8 cellular contexts compared by ENCODE assay signal in genomic region chr1:109283748-109284600, GRCh38. TPM values are rescaled to one million over a fixed set of nuclear protein-coding genes. Genes with fewer than 3 reads are reported as not detected.
DNase-seq lines count a peak whose midpoint lies in the region; ATAC-seq, FAIRE-seq and TF ChIP-seq lines count a peak whose summit lies in the region.

No MANE protein-coding gene starts in this region.

- no peak for FAIRE-seq in RCC 7860 (lab: Jason Lieb, UNC)

- H2BK15ac ChIP-seq in mesendoderm (replicated peaks; ENCODE audit: low read depth) = no peak overlapping the region

- DNase-seq in ELF-1 (ENCODE audit: low read depth, low spot score) = peak; percentile 44
- no peak for DNase-seq in MCF 10A (ENCODE audit: unreplicated experiment)
- peak; percentile 70 for DNase-seq in mesendoderm
- DNase-seq in RCC 7860 (ENCODE audit: low spot score) = no peak
- no peak for DNase-seq in GM03348 (ENCODE audit: low spot score)
- DNase-seq in activated CD4-positive, CD25-positive, alpha-beta regulatory T cell treated with anti-CD3 and anti-CD28 coated beads, Interleukin-2, amount 50 U/mL, for 72 hours = no peak

- peak overlapping the region; percentile 41 for H3K4ac ChIP-seq in mesendoderm (ENCODE audit: low read depth, low read length)

- H3K79me1 ChIP-seq in mesendoderm (ENCODE audit: low read length) = peaks cover 12% of the 10 kb centered on the region

- H3K56ac ChIP-seq in mesendoderm (ENCODE audit: low read length) = peak overlapping the region; percentile 95

- peaks cover 13% of the 10 kb centered on the region for H3K79me2 ChIP-seq in mesendoderm (ENCODE audit: control insufficient read depth, insufficient read depth, low read length)

- BruUV-seq in MCF 10A (replicated peaks; lab: Mats Ljungman, UMichigan) = no TSS peak

- peaks cover 27% of the 10 kb centered on the region for H3K4me1 Mint-ChIP-seq in MCF 10A (ENCODE audit: insufficient read depth, unreplicated experiment)

- H4K5ac ChIP-seq in mesendoderm (ENCODE audit: low read length) = no peak overlapping the region

- H3K27me3 ChIP-seq in mesendoderm (ENCODE audit: insufficient read depth, low read length, poor library complexity) = no peaks in the 10 kb centered on the region

- no peak overlapping the region for H2BK5ac ChIP-seq in mesendoderm (ENCODE audit: low read length)

- H4K8ac ChIP-seq in mesendoderm (ENCODE audit: low read depth, low read length) = no peak overlapping the region

- H3K23ac ChIP-seq in mesendoderm (ENCODE audit: low read length) = no peak overlapping the region

- H3K4me2 ChIP-seq in mesendoderm (ENCODE audit: low read length) = peak overlapping the region; percentile 60

- peak overlapping the region; percentile 63 for H3K18ac ChIP-seq in mesendoderm (ENCODE audit: low read length)

- H3K9ac ChIP-seq in mesendoderm (ENCODE audit: low read length) = peak overlapping the region; percentile 87

- no peak overlapping the region for H3K4me3 ChIP-seq in mesendoderm (ENCODE audit: low read length)

- no peaks in the 10 kb centered on the region for H3K27me3 Mint-ChIP-seq in MCF 10A (ENCODE audit: insufficient read depth, unreplicated experiment)

- peaks cover 5% of the 10 kb centered on the region for H3K4me1 ChIP-seq in mesendoderm (ENCODE audit: control insufficient read depth, low read depth, low read length)

- peak overlapping the region; percentile 96 for H3K27ac Mint-ChIP-seq in MCF 10A (ENCODE audit: low read depth, unreplicated experiment)

- intact Hi-C loops in MCF 10A (cut with micrococcal nuclease) = loop anchor here (1.0 kb wide), 1 partner anchor 21 kb away; no protein-coding TSS in a partner anchor

- H3K36me3 ChIP-seq in mesendoderm (ENCODE audit: control insufficient read depth, insufficient read depth, low read length) = peaks cover 4% of the 10 kb centered on the region

- WGBS in mesendoderm (ENCODE audit: extremely low coverage, insufficient coverage, low lambda C conversion rate) = no CpG with 5 or more reads among the region's 17 CpGs

- no peak overlapping the region for H3K27ac ChIP-seq in mesendoderm (ENCODE audit: low read depth, low read length)

- CTCF ChIA-PET in MCF 10A (lab: Yijun Ruan, JAX) = interaction anchor here (0.7 to 2.5 kb wide), 5 partner anchors 68 to 115 kb away, joined by 3 to 31 read pairs (median 3); partner anchors contain the start of gene SORT1

- H3K36me3 Mint-ChIP-seq in MCF 10A (ENCODE audit: insufficient read depth, unreplicated experiment) = no peaks in the 10 kb centered on the region

- ATAC-seq in HG03135 (IDR thresholded peaks at IDR 0.05; ENCODE audit: unreplicated experiment) (peak; percentile 19), GM21786 (IDR thresholded peaks at IDR 0.05; ENCODE audit: unreplicated experiment) (no peak)

- H3K9me3 Mint-ChIP-seq in MCF 10A (ENCODE audit: unreplicated experiment) = no peaks in the 10 kb centered on the region

- H2BK120ac ChIP-seq in mesendoderm (ENCODE audit: low read depth, low read length) = no peak overlapping the region

- H2AK5ac ChIP-seq in mesendoderm (ENCODE audit: low read length) = no peak overlapping the region

- no peak for TF ChIP-seq CTCF in MCF 10A (IDR thresholded peaks at IDR 0.05; ENCODE audit: unreplicated experiment)

- POLR2A ChIA-PET in MCF 10A (lab: Yijun Ruan, JAX) = interaction anchor here (1.5 to 2.8 kb wide), 6 partner anchors 11 to 265 kb away, joined by 3 to 35 read pairs (median 6); partner anchors contain the start of gene GNAI3

- H3K4me3 Mint-ChIP-seq in MCF 10A (ENCODE audit: unreplicated experiment) = peak overlapping the region; percentile 100

RNA-seq across cellular contexts. Expression of gene PSRC1, which starts 1.0 kb away (rescaled TPM):
- 13.0 and 19.4 TPM in 2 replicates for total RNA-seq in MCF 10A (2022)
- 57.7 TPM for polyA plus RNA-seq in mesendoderm (2013, experiment 1 of 2)
- polyA plus RNA-seq in mesendoderm (2013, experiment 2 of 2) = 61.1 TPM

RNA-seq across cellular contexts. Expression of gene MYBPHL, which starts 22.8 kb away (rescaled TPM):
- total RNA-seq in MCF 10A (2022) = 1.1 TPM in 1 of 2 replicates, not detected in the other
- 0.17 TPM for polyA plus RNA-seq in mesendoderm (2013, experiment 1 of 2)
- 0.21 TPM for polyA plus RNA-seq in mesendoderm (2013, experiment 2 of 2)

RNA-seq across cellular contexts. Expression of gene CELSR2, which starts 34.6 kb away (rescaled TPM):
- 6.9 and 7.2 TPM in 2 replicates for total RNA-seq in MCF 10A (2022)
- 2.9 TPM for polyA plus RNA-seq in mesendoderm (2013, experiment 1 of 2)
- polyA plus RNA-seq in mesendoderm (2013, experiment 2 of 2) = 2.9 TPM

Comparison
In these comparisons a context has a peak if more than half of its experiments do, and no peak if none do; other contexts are left out.
1. DNase-seq: peak in ELF-1 (single experiment) and mesendoderm (single experiment); none in MCF 10A (single experiment), RCC 7860 (single experiment), GM03348 (single experiment) and activated CD4-positive, CD25-positive, alpha-beta regulatory T cell treated with anti-CD3 and anti-CD28 coated beads, Interleukin-2, amount 50 U/mL, for 72 hours (single experiment).